In the genomic region with DNA sequence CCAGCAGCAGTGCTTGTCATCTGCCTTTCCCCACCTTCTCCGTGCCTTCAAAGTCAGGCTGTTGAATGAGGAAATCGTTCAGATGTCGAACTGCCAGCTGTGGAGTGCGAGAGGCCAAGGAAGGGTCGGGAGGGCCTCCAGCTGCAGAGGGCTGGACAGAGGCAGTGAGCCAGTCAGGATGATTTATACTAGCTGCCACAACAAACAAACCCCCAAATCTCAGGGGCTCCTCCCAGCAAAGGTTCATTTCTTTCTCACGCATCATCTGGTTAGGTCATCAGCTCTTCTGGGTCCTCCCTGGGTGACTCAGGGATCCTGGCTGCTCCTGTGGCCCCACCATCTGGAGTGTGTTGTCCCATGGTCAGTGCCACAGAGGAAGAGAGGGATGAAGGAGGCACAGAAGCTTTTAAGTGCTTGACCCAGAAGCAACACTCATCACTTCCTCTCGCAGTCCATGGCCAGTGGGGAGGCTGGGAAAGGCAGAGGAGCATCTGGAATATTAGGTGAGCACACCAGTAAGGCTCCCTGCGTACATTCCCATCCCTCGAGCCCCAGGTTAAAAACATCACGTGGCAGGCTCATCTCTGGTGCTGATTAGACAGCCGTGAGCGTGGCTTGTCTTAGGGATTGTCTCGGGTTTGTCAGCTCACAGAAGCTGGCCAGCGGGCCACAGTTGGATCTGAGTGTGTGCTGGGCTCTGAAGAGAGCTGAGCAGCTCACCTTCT, we compare ENCODE assay signal across 8 cellular contexts.
DNase-seq lines count a peak whose midpoint lies in the region; ATAC-seq and TF ChIP-seq lines count a peak whose summit lies in the region.

No MANE protein-coding gene starts in this region.

- peak overlapping the region; percentile 95 for H3K27ac ChIP-seq in AG04450 (ENCODE audit: low read depth, low read length)

- TF ChIP-seq CTCF in AG04450 (IDR thresholded peaks at IDR 0.05; ENCODE audit: low read depth, low read length) (no peak), endothelial cell (IDR thresholded peaks at IDR 0.05; ENCODE audit: unreplicated experiment) (no peak)

- H3K4me1 Mint-ChIP-seq in endothelial cell (ENCODE audit: unreplicated experiment) = peaks cover 65% of the 10 kb centered on the region
- no peaks in the 10 kb centered on the region for H3K4me1 Mint-ChIP-seq in activated CD4-positive, alpha-beta T cell treated with anti-CD3 and anti-CD28 coated beads, Interleukin-2, amount 10 ng/mL, durations not matched to agents 7 days and 5 days

- CTCF ChIA-PET in AG04450 (lab: Charles Lee) = interaction anchor here (0.6 to 1.0 kb wide), 3 partner anchors 18 to 202 kb away, joined by 3 to 4 read pairs (median 3); no protein-coding TSS in a partner anchor
- CTCF ChIA-PET in activated CD4-positive, alpha-beta T cell treated with anti-CD3 and anti-CD28 coated beads, Interleukin-2, amount 10 ng/mL, durations not matched to agents 7 days and 5 days (lab: Charles Lee) = interaction anchor here (0.6 to 1.6 kb wide), 9 partner anchors 9 to 195 kb away, joined by 3 to 6 read pairs (median 3); no protein-coding TSS in a partner anchor

- H3K27me3 Mint-ChIP-seq in endothelial cell (ENCODE audit: unreplicated experiment) = peaks cover 47% of the 10 kb centered on the region
- H3K27me3 Mint-ChIP-seq in activated CD4-positive, alpha-beta T cell treated with anti-CD3 and anti-CD28 coated beads, Interleukin-2, amount 10 ng/mL, durations not matched to agents 7 days and 5 days = no peaks in the 10 kb centered on the region

- peak overlapping the region; percentile 18 for H3K4me3 Mint-ChIP-seq in endothelial cell (ENCODE audit: unreplicated experiment)
- no peak overlapping the region for H3K4me3 Mint-ChIP-seq in activated CD4-positive, alpha-beta T cell treated with anti-CD3 and anti-CD28 coated beads, Interleukin-2, amount 10 ng/mL, durations not matched to agents 7 days and 5 days

- DNase-seq in AG04450 (ENCODE audit: low read depth, low spot score) (peak; percentile 95), NOMO-1 (lab: John Stamatoyannopoulos, UW; ENCODE audit: unreplicated experiment in 2 of 2) (peak; percentile 40 to 45), endothelial cell (ENCODE audit: low spot score) (no peak), myocyte (ENCODE audit: low read depth) (peak; percentile 76), NCI-H526 (lab: John Stamatoyannopoulos, UW) (no peak), NAMALWA (ENCODE audit: low spot score) (no peak)
- DNase-seq in activated CD4-positive, alpha-beta T cell treated with anti-CD3 and anti-CD28 coated beads, Interleukin-2, amount 10 ng/mL, durations not matched to agents 7 days and 5 days = no peak

- H3K9me3 Mint-ChIP-seq in endothelial cell (ENCODE audit: unreplicated experiment) = no peaks in the 10 kb centered on the region
- H3K9me3 Mint-ChIP-seq in activated CD4-positive, alpha-beta T cell treated with anti-CD3 and anti-CD28 coated beads, Interleukin-2, amount 10 ng/mL, durations not matched to agents 7 days and 5 days = no peaks in the 10 kb centered on the region

- no peak for ATAC-seq in HG03095 (IDR thresholded peaks at IDR 0.05; ENCODE audit: unreplicated experiment)

- no peaks in the 10 kb centered on the region for H3K27me3 ChIP-seq in AG04450 (ENCODE audit: control insufficient read depth, insufficient read depth, low read length)

- H3K4me3 ChIP-seq in AG04450 (ENCODE audit: low read depth, low read length) = no peak overlapping the region

- H3K27ac Mint-ChIP-seq in endothelial cell (ENCODE audit: unreplicated experiment) = peak overlapping the region; percentile 48
- no peak overlapping the region for H3K27ac Mint-ChIP-seq in activated CD4-positive, alpha-beta T cell treated with anti-CD3 and anti-CD28 coated beads, Interleukin-2, amount 10 ng/mL, durations not matched to agents 7 days and 5 days

- no peaks in the 10 kb centered on the region for H3K9me3 ChIP-seq in AG04450 (ENCODE audit: control insufficient read depth, insufficient read depth, low read length)

- peaks cover 38% of the 10 kb centered on the region for H3K36me3 Mint-ChIP-seq in endothelial cell (ENCODE audit: low read depth, unreplicated experiment)
- peaks cover 5% of the 10 kb centered on the region for H3K36me3 Mint-ChIP-seq in activated CD4-positive, alpha-beta T cell treated with anti-CD3 and anti-CD28 coated beads, Interleukin-2, amount 10 ng/mL, durations not matched to agents 7 days and 5 days (ENCODE audit: low read depth)

- POLR2A ChIA-PET in AG04450 (lab: Yijun Ruan, JAX) = interaction anchor here (0.6 to 3.3 kb wide), 15 partner anchors 8 to 195 kb away, joined by 3 to 41 read pairs (median 4); a partner anchor contains a TSS
- POLR2A ChIA-PET in activated CD4-positive, alpha-beta T cell treated with anti-CD3 and anti-CD28 coated beads, Interleukin-2, amount 10 ng/mL, durations not matched to agents 7 days and 5 days (lab: Charles Lee) = no interaction called here

Comparison
In these comparisons a context has a peak if more than half of its experiments do, and no peak if none do; other contexts are left out.
1. DNase-seq: peak in AG04450 (single experiment), NOMO-1 (2 of 2) and myocyte (single experiment); none in endothelial cell (single experiment), NCI-H526 (0 of 2), activated CD4-positive, alpha-beta T cell treated with anti-CD3 and anti-CD28 coated beads, Interleukin-2, amount 10 ng/mL, durations not matched to agents 7 days and 5 days (single experiment) and NAMALWA (single experiment).